9 cellular contexts compared by ENCODE assay signal in genomic region chr10:70513848-70514309, GRCh38. TPM values are rescaled to one million over a fixed set of nuclear protein-coding genes. Genes with fewer than 3 reads are reported as not detected.
A peak's percentile ranks its signal among the peaks of the same experiment; 100 is the strongest.
DNase-seq lines count a peak whose midpoint lies in the region; ATAC-seq and TF ChIP-seq lines count a peak whose summit lies in the region.
"Had no signal": no experiment of that assay in that cellular context is flagged by ENCODE, and none has a peak within 500 bp of the region (broad histone marks: within the 10 kb centered on the region; RNA-seq: fewer than 3 reads in every experiment).

No MANE protein-coding gene starts in this region.

- H3K18ac ChIP-seq in mesenchymal stem cell (ENCODE audit: low read depth in 1 of 2, low read length in 2 of 2) = no peak overlapping the region

- intact Hi-C loops in spleen (cut with DNase I; ENCODE audit: low total_unique reads) = no loop called here

- no peak overlapping the region for H2BK120ac ChIP-seq in mesenchymal stem cell (ENCODE audit: low read depth, low read length)

- no peak for TF ChIP-seq CTCF in spleen (IDR thresholded peaks at IDR 0.05 in 8 of 11, conservative IDR thresholded peaks at IDR 0.05 in 3 of 11)

- no peak overlapping the region for H2AFZ ChIP-seq in mesenchymal stem cell (ENCODE audit: low read depth, low read length)

- H2AK5ac ChIP-seq in mesenchymal stem cell (ENCODE audit: low read length, severe bottlenecking) = no peak overlapping the region

- H3K27ac ChIP-seq in spleen (no peak overlapping the region), mesenchymal stem cell (ENCODE audit: low read length, poor library complexity, severe bottlenecking) (no peak overlapping the region)
- H3K27ac ChIP-seq: lower lobe of right lung had no signal

- H3K4me1 ChIP-seq in spleen = peaks cover 20 to 64% (median 50%) of the 10 kb centered on the region in 6 donors
- H3K4me1 ChIP-seq in mesenchymal stem cell (ENCODE audit: control insufficient read depth, insufficient read depth, low read depth, low read length) = peaks cover 26% of the 10 kb centered on the region

- H2BK5ac ChIP-seq in mesenchymal stem cell (ENCODE audit: low read depth, low read length, poor library complexity, severe bottlenecking) = no peak overlapping the region

- no peak overlapping the region for H3K4me2 ChIP-seq in mesenchymal stem cell (ENCODE audit: low read length, poor library complexity, severe bottlenecking)

- H3K4me3 ChIP-seq in spleen (peak overlapping the region in 1 of 8 donors; percentile 33), mesenchymal stem cell (ENCODE audit: insufficient read depth in 1 of 2, low read depth in 1 of 2, low read length in 2 of 2) (no peak overlapping the region)
- H3K4me3 ChIP-seq: lower lobe of right lung had no signal

- H4K8ac ChIP-seq in mesenchymal stem cell (ENCODE audit: low read length) = no peak overlapping the region

- H4K91ac ChIP-seq in mesenchymal stem cell (ENCODE audit: low read length) = no peak overlapping the region

- no peak for TF ChIP-seq POLR2A in spleen (IDR thresholded peaks at IDR 0.05)

- H3K9me3 ChIP-seq in spleen = no peaks in the 10 kb centered on the region
- H3K9me3 ChIP-seq in mesenchymal stem cell (ENCODE audit: control insufficient read depth, low read length) = no peaks in the 10 kb centered on the region
- H3K9me3 ChIP-seq: lower lobe of right lung had no signal

- peak; percentile 75 for ATAC-seq in GM18861 (IDR thresholded peaks at IDR 0.05; ENCODE audit: unreplicated experiment)
- ATAC-seq in GM21526 (IDR thresholded peaks at IDR 0.05; ENCODE audit: low FRiP score, unreplicated experiment) = peak; percentile 77
- peak; percentile 88 for ATAC-seq in HG03457 (IDR thresholded peaks at IDR 0.05; ENCODE audit: unreplicated experiment)

- no peak overlapping the region for H2BK15ac ChIP-seq in mesenchymal stem cell (ENCODE audit: low read depth, poor library complexity, severe bottlenecking)

- H3K14ac ChIP-seq in mesenchymal stem cell (ENCODE audit: low read length in 2 of 2) = no peak overlapping the region

- no peak overlapping the region for H2BK12ac ChIP-seq in mesenchymal stem cell (ENCODE audit: low read length in 2 of 2)

- H3K79me1 ChIP-seq in mesenchymal stem cell (replicated peaks; ENCODE audit: low read length, poor library complexity, severe bottlenecking) = no peaks in the 10 kb centered on the region

- peak; percentile 84 for DNase-seq in spleen
- no peak for DNase-seq in nucleus accumbens (lab: John Stamatoyannopoulos, UW)
- DNase-seq in NCI-H1930 (lab: John Stamatoyannopoulos, UW) = no peak
- DNase-seq in mesenchymal stem cell = no peak
- DNase-seq: dermis blood vessel endothelial cell, lower lobe of right lung had no signal

- H3K36me3 ChIP-seq in spleen (no peaks in the 10 kb centered on the region), mesenchymal stem cell (ENCODE audit: control insufficient read depth in 1 of 2, insufficient read depth in 2 of 2, low read depth in 1 of 2, low read length in 2 of 2) (no peaks in the 10 kb centered on the region)
- H3K36me3 ChIP-seq: lower lobe of right lung had no signal

- no peaks in the 10 kb centered on the region for H3K27me3 ChIP-seq in spleen (replicated peaks in 1 of 7)
- H3K27me3 ChIP-seq in mesenchymal stem cell (ENCODE audit: control insufficient read depth in 1 of 2, insufficient read depth in 1 of 2, low read length in 2 of 2) = peaks cover 0 to 41% of the 10 kb centered on the region in 2 experiments

- 36 to 57% (median 55%) methylated on average over 11 to 14 of the region's 14 CpGs for WGBS in spleen, 5 donors
- WGBS in mesenchymal stem cell = 61% methylated on average over 12 of the region's 14 CpGs

- H3K9ac ChIP-seq in mesenchymal stem cell (ENCODE audit: low read length) = no peak overlapping the region

- no peak overlapping the region for H3K23ac ChIP-seq in mesenchymal stem cell (ENCODE audit: low read length in 2 of 2)

- H3K4ac ChIP-seq in mesenchymal stem cell (ENCODE audit: low read depth in 1 of 2, low read length in 2 of 2) = no peak overlapping the region

RNA-seq across cellular contexts. Expression of gene PALD1, which starts 35.3 kb away (rescaled TPM):
- total RNA-seq in spleen = 10 to 100 TPM in 6 of 7 donors, 1 to 10 TPM in 1; 8.5 to 27.8 (median 20.5) TPM
- 10 to 100 TPM in 2 of 3 donors, 1 to 10 TPM in 1; 7.7 to 19.7 (median 16.8) TPM for polyA plus RNA-seq in spleen
- 0.01 TPM for polyA plus RNA-seq in mesenchymal stem cell (2013, experiment 1 of 2)
- polyA plus RNA-seq in mesenchymal stem cell (2013, experiment 2 of 2) = 0.01 TPM
